Comparison of ENCODE assay signal across 15 cellular contexts in the genomic region with DNA sequence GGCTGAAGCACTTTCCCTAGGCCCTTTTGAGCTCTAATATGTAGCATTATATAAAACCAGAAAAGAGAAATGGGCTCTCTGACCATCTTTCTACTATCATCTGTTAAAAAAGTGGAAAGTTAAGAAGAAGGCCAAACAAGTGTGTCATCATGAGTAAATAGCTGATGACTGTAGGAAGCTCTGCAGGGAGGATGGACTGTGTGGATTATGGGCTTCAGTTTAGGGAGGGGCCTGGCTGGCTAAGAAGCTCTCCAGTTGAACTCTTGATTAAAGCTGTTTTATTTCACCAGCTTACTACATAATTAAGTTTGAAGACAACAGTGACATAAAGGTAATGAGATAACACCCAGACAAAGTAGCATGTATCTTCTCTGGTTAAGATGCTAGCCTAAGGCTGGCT. TPM values are rescaled to one million over a fixed set of nuclear protein-coding genes. Genes with fewer than 3 reads are reported as not detected.
DNase-seq lines count a peak whose midpoint lies in the region; ATAC-seq and TF ChIP-seq lines count a peak whose summit lies in the region.
"Had no signal": no experiment of that assay in that cellular context is flagged by ENCODE, and none has a peak within 500 bp of the region (broad histone marks: within the 10 kb centered on the region; RNA-seq: fewer than 3 reads in every experiment).

No MANE protein-coding gene starts in this region.

- H3K4me3 ChIP-seq in SK-N-SH (ENCODE audit: low read depth in 2 of 2, low read length in 1 of 2) (no peak overlapping the region), fibroblast of pulmonary artery (replicated peaks; ENCODE audit: low read depth, low read length) (no peak overlapping the region)
- H3K4me3 ChIP-seq: BLaER1 treated with 17β-estradiol and CSF1 and Interleukin-3, amounts not matched to agents 10 nM and 100 nM; left ventricle myocardium inferior; SK-N-MC had no signal

- H3K9me3 Mint-ChIP-seq in activated CD8-positive, alpha-beta memory T cell treated with anti-CD3 and anti-CD28 coated beads, Interleukin-2, amount 10 ng/mL, durations not matched to agents 7 days and 5 days (ENCODE audit: low read depth), result no peaks in the 10 kb centered on the region
- H3K9me3 Mint-ChIP-seq in stimulated activated effector memory CD8-positive, alpha-beta T cell treated with anti-CD3 and anti-CD28 coated beads, Interleukin-12 subunit alpha, Interleukin-12 subunit beta, amount 100 ng/mL, for 72 hours, result no peaks in the 10 kb centered on the region
- H3K9me3 Mint-ChIP-seq: effector memory CD8-positive, alpha-beta T cell; stimulated activated memory B cell treated with anti-CD40 and anti-IgM and Interleukin-4, amounts not matched to agents 10 μg/mL and 1 μg/mL and 100 μg/mL, for 72 hours had no signal

- H3F3A ChIP-seq in SK-N-SH (replicated peaks; ENCODE audit: insufficient read depth), result peaks cover 42% of the 10 kb centered on the region

- TF ChIP-seq CTCF in SK-N-SH (IDR thresholded peaks at IDR 0.05), result no peak
- no peak for TF ChIP-seq CTCF in fibroblast of pulmonary artery (IDR thresholded peaks at IDR 0.05; ENCODE audit: low read length, missing control alignments)

- H3K4me3 Mint-ChIP-seq in activated CD8-positive, alpha-beta memory T cell treated with anti-CD3 and anti-CD28 coated beads, Interleukin-2, amount 10 ng/mL, durations not matched to agents 7 days and 5 days, result no peak overlapping the region
- H3K4me3 Mint-ChIP-seq in stimulated activated effector memory CD8-positive, alpha-beta T cell treated with anti-CD3 and anti-CD28 coated beads, Interleukin-12 subunit alpha, Interleukin-12 subunit beta, amount 100 ng/mL, for 72 hours, result no peak overlapping the region
- H3K4me3 Mint-ChIP-seq: effector memory CD8-positive, alpha-beta T cell; stimulated activated memory B cell treated with anti-CD40 and anti-IgM and Interleukin-4, amounts not matched to agents 10 μg/mL and 1 μg/mL and 100 μg/mL, for 72 hours had no signal

- H3K27ac ChIP-seq in SK-N-SH (ENCODE audit: low read depth in 2 of 2, low read length in 1 of 2), result peak overlapping the region; percentile 60 to 85
- H3K27ac ChIP-seq: BLaER1 treated with 17β-estradiol and CSF1 and Interleukin-3, amounts not matched to agents 10 nM and 100 nM; left ventricle myocardium inferior; SK-N-MC had no signal

- H3K4me2 ChIP-seq in SK-N-SH, result peak overlapping the region; percentile 34
- H3K4me2 ChIP-seq: BLaER1 treated with 17β-estradiol and CSF1 and Interleukin-3, amounts not matched to agents 10 nM and 100 nM had no signal

- DNase-seq in activated CD8-positive, alpha-beta memory T cell treated with anti-CD3 and anti-CD28 coated beads, Interleukin-2, amount 10 ng/mL, durations not matched to agents 7 days and 5 days, result no peak
- no peak for DNase-seq in activated CD8-positive, alpha-beta memory T cell treated with anti-CD3 and anti-CD28 coated beads, Interleukin-2, amount 50 U/mL, for 48 hours
- DNase-seq in SK-N-SH, result peak; percentile 31
- peak; percentile 45 for DNase-seq in fibroblast of pulmonary artery (ENCODE audit: low read depth)
- DNase-seq in stimulated activated effector memory CD8-positive, alpha-beta T cell treated with anti-CD3 and anti-CD28 coated beads, Interleukin-12 subunit alpha, Interleukin-12 subunit beta, amount 100 ng/mL, for 72 hours (ENCODE audit: low spot score in 2 of 2), result no peak
- DNase-seq in NCI-H1694 treated with DMSO at 0.1 percent for 48 hours (lab: John Stamatoyannopoulos, UW), result no peak
- no peak for DNase-seq in COLO829 (ENCODE audit: low spot score)
- DNase-seq: effector memory CD8-positive, alpha-beta T cell; left ventricle myocardium inferior; NCI-H1694; small intestine had no signal

- no peak overlapping the region for H2AFZ ChIP-seq in SK-N-SH (ENCODE audit: low read depth)

- peak overlapping the region; percentile 47 for H3K27ac Mint-ChIP-seq in activated CD8-positive, alpha-beta memory T cell treated with anti-CD3 and anti-CD28 coated beads, Interleukin-2, amount 10 ng/mL, durations not matched to agents 7 days and 5 days
- H3K27ac Mint-ChIP-seq in stimulated activated effector memory CD8-positive, alpha-beta T cell treated with anti-CD3 and anti-CD28 coated beads, Interleukin-12 subunit alpha, Interleukin-12 subunit beta, amount 100 ng/mL, for 72 hours, result peak overlapping the region; percentile 81
- H3K27ac Mint-ChIP-seq: stimulated activated memory B cell treated with anti-CD40 and anti-IgM and Interleukin-4, amounts not matched to agents 10 μg/mL and 1 μg/mL and 100 μg/mL, for 72 hours had no signal

- POLR2A ChIA-PET in SK-N-SH (lab: Yijun Ruan, JAX), result interaction anchor here (1.0 to 1.5 kb wide), 4 partner anchors 10 to 72 kb away, joined by 3 to 6 read pairs (median 3); no protein-coding TSS in a partner anchor

- H3K4me1 ChIP-seq in SK-N-SH (ENCODE audit: control insufficient read depth in 1 of 2, insufficient read depth in 2 of 2, low read depth in 1 of 2, low read length in 1 of 2), result peaks cover 31 to 46% of the 10 kb centered on the region in 2 experiments

- H3K79me2 ChIP-seq in SK-N-SH (ENCODE audit: insufficient read depth), result no peaks in the 10 kb centered on the region

- no peaks in the 10 kb centered on the region for H3K9me2 ChIP-seq in SK-N-SH

- H3K36me3 Mint-ChIP-seq in activated CD8-positive, alpha-beta memory T cell treated with anti-CD3 and anti-CD28 coated beads, Interleukin-2, amount 10 ng/mL, durations not matched to agents 7 days and 5 days, result peaks cover 63% of the 10 kb centered on the region
- peaks cover 92% of the 10 kb centered on the region for H3K36me3 Mint-ChIP-seq in stimulated activated effector memory CD8-positive, alpha-beta T cell treated with anti-CD3 and anti-CD28 coated beads, Interleukin-12 subunit alpha, Interleukin-12 subunit beta, amount 100 ng/mL, for 72 hours

- ATAC-seq in activated CD8-positive, alpha-beta memory T cell treated with anti-CD3 and anti-CD28 coated beads, Interleukin-2, amount 10 ng/mL, durations not matched to agents 7 days and 5 days, result no peak
- ATAC-seq in stimulated activated effector memory CD8-positive, alpha-beta T cell treated with anti-CD3 and anti-CD28 coated beads, Interleukin-12 subunit alpha, Interleukin-12 subunit beta, amount 100 ng/mL, for 72 hours, result no peak
- ATAC-seq in HG03196 (IDR thresholded peaks at IDR 0.05; ENCODE audit: unreplicated experiment), result no peak
- ATAC-seq: effector memory CD8-positive, alpha-beta T cell; stimulated activated memory B cell treated with anti-CD40 and anti-IgM and Interleukin-4, amounts not matched to agents 10 μg/mL and 1 μg/mL and 100 μg/mL, for 72 hours had no signal

- H3K9me3 ChIP-seq in SK-N-SH, result no peaks in the 10 kb centered on the region
- H3K9me3 ChIP-seq: BLaER1 treated with 17β-estradiol and CSF1 and Interleukin-3, amounts not matched to agents 10 nM and 100 nM; left ventricle myocardium inferior had no signal

- no peak overlapping the region for H3K9ac ChIP-seq in SK-N-SH
- H3K9ac ChIP-seq: BLaER1 treated with 17β-estradiol and CSF1 and Interleukin-3, amounts not matched to agents 10 nM and 100 nM had no signal

- no peak for TF ChIP-seq RAD21 in SK-N-SH (IDR thresholded peaks at IDR 0.05; ENCODE audit: low read length)

- no peaks in the 10 kb centered on the region for H4K20me1 ChIP-seq in SK-N-SH (ENCODE audit: insufficient read depth)

- H3K4me1 Mint-ChIP-seq in activated CD8-positive, alpha-beta memory T cell treated with anti-CD3 and anti-CD28 coated beads, Interleukin-2, amount 10 ng/mL, durations not matched to agents 7 days and 5 days, result peaks cover 29% of the 10 kb centered on the region
- H3K4me1 Mint-ChIP-seq in stimulated activated effector memory CD8-positive, alpha-beta T cell treated with anti-CD3 and anti-CD28 coated beads, Interleukin-12 subunit alpha, Interleukin-12 subunit beta, amount 100 ng/mL, for 72 hours, result peaks cover 16% of the 10 kb centered on the region

- CTCF ChIA-PET in activated CD8-positive, alpha-beta memory T cell treated with anti-CD3 and anti-CD28 coated beads, Interleukin-2, amount 10 ng/mL, durations not matched to agents 7 days and 5 days (lab: Charles Lee), result interaction anchor here (1.2 kb wide), 1 partner anchor 40 kb away, joined by 3 read pairs; no protein-coding TSS in a partner anchor
- CTCF ChIA-PET in SK-N-SH (lab: Yijun Ruan, JAX), result interaction anchor here (0.9 to 2.4 kb wide), 5 partner anchors 13 to 336 kb away, joined by 3 to 7 read pairs (median 4); a partner anchor contains a TSS

- H3K27me3 Mint-ChIP-seq in activated CD8-positive, alpha-beta memory T cell treated with anti-CD3 and anti-CD28 coated beads, Interleukin-2, amount 10 ng/mL, durations not matched to agents 7 days and 5 days, result no peaks in the 10 kb centered on the region
- H3K27me3 Mint-ChIP-seq: effector memory CD8-positive, alpha-beta T cell; stimulated activated memory B cell treated with anti-CD40 and anti-IgM and Interleukin-4, amounts not matched to agents 10 μg/mL and 1 μg/mL and 100 μg/mL, for 72 hours had no signal

- H3K27me3 ChIP-seq in SK-N-SH (ENCODE audit: insufficient read depth), result no peaks in the 10 kb centered on the region
- H3K27me3 ChIP-seq: BLaER1 treated with 17β-estradiol and CSF1 and Interleukin-3, amounts not matched to agents 10 nM and 100 nM had no signal

- peaks cover 51 to 61% of the 10 kb centered on the region in 2 experiments for H3K36me3 ChIP-seq in SK-N-SH (replicated peaks in 1 of 2; ENCODE audit: control insufficient read depth in 1 of 2, insufficient read depth in 2 of 2, low read length in 1 of 2)

- peak in 1 of 2 experiments; percentile 54; a peak in 1 of 4 replicates for TF ChIP-seq EP300 in SK-N-SH (IDR thresholded peaks at IDR 0.05; ENCODE audit: borderline replicate concordance in 1 of 2, low read depth in 1 of 2, low read length in 1 of 2)

TF ChIP-seq in SK-N-SH, 30 proteins besides CTCF, POLR2A, EP300 and RAD21 (continues in another document):
- TF ChIP-seq MEF2A (IDR thresholded peaks at IDR 0.05; ENCODE audit: borderline replicate concordance, low read depth) (no peak), YY1 (IDR thresholded peaks at IDR 0.05; ENCODE audit: low read depth) (no peak), RXRA (IDR thresholded peaks at IDR 0.05; ENCODE audit: borderline replicate concordance, low read depth) (no peak)

RNA-seq across cellular contexts. Expression of a gene that starts 30.6 kb away (rescaled TPM):
- 10 to 100 TPM; 44.2 to 51.7 TPM for total RNA-seq in activated CD8-positive, alpha-beta memory T cell treated with anti-CD3 and anti-CD28 coated beads, Interleukin-2, amount 10 ng/mL, durations not matched to agents 7 days and 5 days
- polyA plus RNA-seq in SK-N-SH (2012; rRNA removed), result 44.9 and 55.5 TPM in 2 replicates
- 56.5 and 57.5 TPM in 2 replicates for polyA plus RNA-seq in SK-N-SH (2012; cell fraction: cytosol; rRNA removed)
- polyA plus RNA-seq in SK-N-SH (2012; cell fraction: nucleus; rRNA removed), result 64.6 and 71.7 TPM in 2 replicates

RNA-seq across cellular contexts. Expression of a gene that starts 41.5 kb away (rescaled TPM):
- 1 to 10 TPM; 4.2 to 4.3 TPM for total RNA-seq in activated CD8-positive, alpha-beta memory T cell treated with anti-CD3 and anti-CD28 coated beads, Interleukin-2, amount 10 ng/mL, durations not matched to agents 7 days and 5 days
- polyA plus RNA-seq in SK-N-SH (2012; rRNA removed), result 7.7 and 8.7 TPM in 2 replicates
- polyA plus RNA-seq in SK-N-SH (2012; cell fraction: cytosol; rRNA removed), result 7.4 and 7.9 TPM in 2 replicates
- polyA plus RNA-seq in SK-N-SH (2012; cell fraction: nucleus; rRNA removed), result 6.3 and 9.0 TPM in 2 replicates

RNA-seq across cellular contexts. Expression of a gene that starts 50.0 kb away (rescaled TPM):
- total RNA-seq in activated CD8-positive, alpha-beta memory T cell treated with anti-CD3 and anti-CD28 coated beads, Interleukin-2, amount 10 ng/mL, durations not matched to agents 7 days and 5 days, result 10 to 100 TPM; 40.7 to 43.5 TPM
- 45.7 and 58.6 TPM in 2 replicates for polyA plus RNA-seq in SK-N-SH (2012; rRNA removed)
- 69.2 and 70.0 TPM in 2 replicates for polyA plus RNA-seq in SK-N-SH (2012; cell fraction: cytosol; rRNA removed)
- polyA plus RNA-seq in SK-N-SH (2012; cell fraction: nucleus; rRNA removed), result 17.1 and 27.9 TPM in 2 replicates

Comparison
In these comparisons a context has a peak if more than half of its experiments do, and no peak if none do; other contexts are left out.
1. DNase-seq: peak in SK-N-SH (single experiment) and fibroblast of pulmonary artery (single experiment); none in activated CD8-positive, alpha-beta memory T cell treated with anti-CD3 and anti-CD28 coated beads, Interleukin-2, amount 10 ng/mL, durations not matched to agents 7 days and 5 days (single experiment), activated CD8-positive, alpha-beta memory T cell treated with anti-CD3 and anti-CD28 coated beads, Interleukin-2, amount 50 U/mL, for 48 hours (single experiment), stimulated activated effector memory CD8-positive, alpha-beta T cell treated with anti-CD3 and anti-CD28 coated beads, Interleukin-12 subunit alpha, Interleukin-12 subunit beta, amount 100 ng/mL, for 72 hours (0 of 2), NCI-H1694 treated with DMSO at 0.1 percent for 48 hours (single experiment) and COLO829 (single experiment).